8 cellular contexts compared by ENCODE assay signal in genomic region chr6:159969921-159970320, GRCh38. TPM values are rescaled to one million over a fixed set of nuclear protein-coding genes. Genes with fewer than 3 reads are reported as not detected.
DNase-seq lines count a peak whose midpoint lies in the region; ATAC-seq, FAIRE-seq and TF ChIP-seq lines count a peak whose summit lies in the region.

No MANE protein-coding gene starts in this region.

- DNase-seq in D721Med (ENCODE audit: insufficient read length, low spot score): peak; percentile 43
- peak; percentile 79 for DNase-seq in SK-MEL-5 (ENCODE audit: low read depth, low spot score)
- peak; percentile 71 to 93 for DNase-seq in lower leg skin (ENCODE audit: low spot score in 2 of 2)
- peak in 17 of 49 donors; percentile 20 to 75 (median 42) for DNase-seq in substantia nigra (lab: John Stamatoyannopoulos, UW)
- no peak for DNase-seq in COR-L47 (lab: John Stamatoyannopoulos, UW)

- in situ Hi-C loops in SK-MEL-5 (cut with HindIII; ENCODE audit: low pct_unique_long_range_greater_than_20kb, low sequenced_read_pairs): no loop called here

- peaks cover 46% of the 10 kb centered on the region for H3K4me1 ChIP-seq in HUES48 (ENCODE audit: control insufficient read depth, insufficient read depth, low read length)
- peaks cover 19 to 24% of the 10 kb centered on the region in 2 donors for H3K4me1 ChIP-seq in duodenal mucosa (ENCODE audit: control insufficient read depth in 1 of 2, insufficient read depth in 2 of 2, low read length in 2 of 2)

- H3K9me3 ChIP-seq in HUES48 (ENCODE audit: control insufficient read depth, insufficient read depth, low read length): no peaks in the 10 kb centered on the region
- H3K9me3 ChIP-seq in duodenal mucosa (ENCODE audit: control insufficient read depth in 1 of 2, low read length in 2 of 2): no peaks in the 10 kb centered on the region

- H3K27ac ChIP-seq in HUES48 (ENCODE audit: low read depth, low read length) (peak overlapping the region; percentile 84), duodenal mucosa (ENCODE audit: low read depth, low read length) (no peak overlapping the region), substantia nigra (ENCODE audit: low read depth, low read length, poor library complexity, severe bottlenecking) (peak overlapping the region; percentile 70)

- peaks cover 7% of the 10 kb centered on the region; the same call in 1 of the 2 replicates for H3K27me3 ChIP-seq in HUES48 (ENCODE audit: control insufficient read depth, insufficient read depth, low read length)
- H3K27me3 ChIP-seq in duodenal mucosa (ENCODE audit: control insufficient read depth in 1 of 2, insufficient read depth in 2 of 2, low read length in 2 of 2): no peaks in the 10 kb centered on the region

- peak overlapping the region; percentile 88 for H3K4me3 ChIP-seq in HUES48 (ENCODE audit: low read depth, low read length)
- H3K4me3 ChIP-seq in duodenal mucosa (ENCODE audit: low read depth in 1 of 2, low read length in 2 of 2): peak overlapping the region; percentile 68 to 82
- H3K4me3 ChIP-seq in lower leg skin (ENCODE audit: low read depth, poor library complexity, severe bottlenecking): peak overlapping the region; percentile 96

- H3K9ac ChIP-seq in HUES48 (ENCODE audit: low read depth, low read length) (peak overlapping the region; percentile 86), duodenal mucosa (ENCODE audit: low read depth in 1 of 2, low read length in 2 of 2) (peak overlapping the region in 1 of 2 donors; percentile 78)

- intact Hi-C loops in lower leg skin (cut with DNase I; ENCODE audit: low total_unique reads): no loop called here

- H3K36me3 ChIP-seq in HUES48 (ENCODE audit: control insufficient read depth, insufficient read depth, low read length) (0 out of 2 replicates have a peak, but pooled peaks cover 4% of the 10 kb centered on the region), duodenal mucosa (ENCODE audit: control insufficient read depth in 1 of 2, insufficient read depth in 2 of 2, low read length in 2 of 2) (no peaks in the 10 kb centered on the region)

- TF ChIP-seq POLR2A in lower leg skin (IDR thresholded peaks at IDR 0.05): no peak

- TF ChIP-seq CTCF in D721Med (IDR thresholded peaks at IDR 0.05; ENCODE audit: insufficient read depth, missing control alignments): no peak
- no peak for TF ChIP-seq CTCF in lower leg skin (IDR thresholded peaks at IDR 0.05)

- no peak for FAIRE-seq in D721Med (lab: Jason Lieb, UNC)

- ATAC-seq in GM19455 (IDR thresholded peaks at IDR 0.05; ENCODE audit: unreplicated experiment): peak; percentile 34

- WGBS in lower leg skin, 2 donors: 4 to 6% methylated on average over 8 of the region's 8 CpGs

RNA-seq across cellular contexts. Expression of gene IGF2R, which starts 1.0 kb away (rescaled TPM):
- 63.4 and 87.5 TPM in 2 replicates for total RNA-seq in SK-MEL-5 (2014; rRNA removed; shearing (Covaris generic))
- polyA plus RNA-seq in SK-MEL-5 (2015; cell fraction: cytosol; rRNA removed): 121 and 155 TPM in 2 replicates
- 42.3 and 57.0 TPM in 2 replicates for polyA plus RNA-seq in SK-MEL-5 (2015; cell fraction: nucleus; rRNA removed)
- 10 to 100 TPM; 60.0 to 93.4 (median 71.7) TPM for total RNA-seq in lower leg skin
